Comparison of ENCODE assay signal across 8 cellular contexts in the genomic region with DNA sequence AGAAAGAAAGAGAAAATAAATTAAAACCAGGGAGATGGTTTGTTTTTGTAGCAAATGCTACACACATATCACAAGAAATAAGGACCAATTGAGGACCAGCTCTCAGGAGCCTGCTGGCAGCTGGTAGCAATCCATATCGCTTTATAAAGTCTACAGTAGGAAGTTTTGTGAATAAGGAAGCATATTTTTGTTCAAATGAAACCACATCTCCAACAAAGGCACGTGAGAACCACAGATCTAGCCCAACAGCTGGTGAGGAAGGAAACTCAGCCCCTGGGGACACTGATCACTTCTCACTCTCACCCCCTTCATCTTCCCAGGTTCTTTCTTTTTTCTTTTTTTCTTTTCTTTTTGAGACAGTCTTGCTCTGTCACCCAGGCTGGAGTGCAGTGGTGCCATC.
DNase-seq lines count a peak whose midpoint lies in the region; ATAC-seq and TF ChIP-seq lines count a peak whose summit lies in the region.
"Not testable (repeated sequence)": the region's sequence is repeated elsewhere in the genome, so short reads cannot be mapped to it uniquely, and the experiment has no call there.

No MANE protein-coding gene starts in this region.

- H3K4me1 ChIP-seq in OCI-LY1 (ENCODE audit: insufficient read depth, low read length, severe bottlenecking): not testable (repeated sequence)

- not testable (repeated sequence) for H3K9me2 ChIP-seq in OCI-LY1 (ENCODE audit: low read depth, low read length)

- not testable (repeated sequence) for H3K9ac ChIP-seq in OCI-LY1 (ENCODE audit: low read length)

- H3K4me3 Mint-ChIP-seq in effector memory CD8-positive, alpha-beta T cell; stimulated activated memory B cell treated with anti-CD40 and anti-IgM and Interleukin-4, amounts not matched to agents 10 μg/mL and 1 μg/mL and 100 μg/mL, for 72 hours: not testable (repeated sequence)
- peak overlapping the region; percentile 32 for H3K4me3 Mint-ChIP-seq in memory B cell

- peak; percentile 48 for ATAC-seq in GM18498 (IDR thresholded peaks at IDR 0.05; ENCODE audit: unreplicated experiment)
- ATAC-seq in GM19467 (IDR thresholded peaks at IDR 0.05; ENCODE audit: unreplicated experiment): peak; percentile 60
- ATAC-seq in GM21737 (IDR thresholded peaks at IDR 0.05; ENCODE audit: unreplicated experiment): peak; percentile 43
- ATAC-seq in HG02943 (IDR thresholded peaks at IDR 0.05; ENCODE audit: low read depth, unreplicated experiment): peak; percentile 50
- peak; percentile 40 for ATAC-seq in effector memory CD8-positive, alpha-beta T cell (replicated peaks)
- ATAC-seq in memory B cell (ENCODE audit: low read depth): peak; percentile 97
- ATAC-seq in stimulated activated memory B cell treated with anti-CD40 and anti-IgM and Interleukin-4, amounts not matched to agents 10 μg/mL and 1 μg/mL and 100 μg/mL, for 72 hours: peak; percentile 74

- H3K27ac Mint-ChIP-seq in effector memory CD8-positive, alpha-beta T cell; memory B cell; stimulated activated memory B cell treated with anti-CD40 and anti-IgM and Interleukin-4, amounts not matched to agents 10 μg/mL and 1 μg/mL and 100 μg/mL, for 72 hours: not testable (repeated sequence)

- not testable (repeated sequence) for H2AFZ ChIP-seq in OCI-LY1 (ENCODE audit: low read length)

- H3K9me3 Mint-ChIP-seq in effector memory CD8-positive, alpha-beta T cell; memory B cell; stimulated activated memory B cell treated with anti-CD40 and anti-IgM and Interleukin-4, amounts not matched to agents 10 μg/mL and 1 μg/mL and 100 μg/mL, for 72 hours: not testable (repeated sequence)

- not testable (repeated sequence) for H3K36me3 ChIP-seq in OCI-LY1 (ENCODE audit: insufficient read depth, low read length)

- not testable (repeated sequence) for H3K27me3 Mint-ChIP-seq in effector memory CD8-positive, alpha-beta T cell; memory B cell; stimulated activated memory B cell treated with anti-CD40 and anti-IgM and Interleukin-4, amounts not matched to agents 10 μg/mL and 1 μg/mL and 100 μg/mL, for 72 hours

- H3F3A ChIP-seq in OCI-LY1 (ENCODE audit: insufficient read depth, low read length): not testable (repeated sequence)

- H3K27me3 ChIP-seq in OCI-LY1 (ENCODE audit: insufficient read depth, low read length): not testable (repeated sequence)

- TF ChIP-seq CTCF in OCI-LY1 (IDR thresholded peaks at IDR 0.05; ENCODE audit: low read length): not testable (repeated sequence)

- H3K9me3 ChIP-seq in OCI-LY1 (ENCODE audit: low read length): not testable (repeated sequence)

- DNase-seq in effector memory CD8-positive, alpha-beta T cell: not testable (repeated sequence)
- peak in 1 of 2 donors; percentile 42 for DNase-seq in memory B cell (ENCODE audit: low spot score in 2 of 2)

- H3K4me2 ChIP-seq in OCI-LY1 (ENCODE audit: low read length): not testable (repeated sequence)

- H4K20me1 ChIP-seq in OCI-LY1 (ENCODE audit: insufficient read depth, low read length): not testable (repeated sequence)

- not testable (repeated sequence) for H3K36me3 Mint-ChIP-seq in effector memory CD8-positive, alpha-beta T cell (ENCODE audit: insufficient read depth); memory B cell; stimulated activated memory B cell treated with anti-CD40 and anti-IgM and Interleukin-4, amounts not matched to agents 10 μg/mL and 1 μg/mL and 100 μg/mL, for 72 hours

- H3K4me1 Mint-ChIP-seq in effector memory CD8-positive, alpha-beta T cell (ENCODE audit: low read depth in 2 of 2); memory B cell; stimulated activated memory B cell treated with anti-CD40 and anti-IgM and Interleukin-4, amounts not matched to agents 10 μg/mL and 1 μg/mL and 100 μg/mL, for 72 hours: not testable (repeated sequence)

- peak overlapping the region; percentile 75 for H3K27ac ChIP-seq in OCI-LY1 (ENCODE audit: low read depth, low read length, poor library complexity, severe bottlenecking)

- H3K79me2 ChIP-seq in OCI-LY1 (ENCODE audit: insufficient read depth, low read length): not testable (repeated sequence)

- H3K4me3 ChIP-seq in OCI-LY1 (ENCODE audit: low read depth, low read length, poor library complexity, severe bottlenecking): not testable (repeated sequence)

Comparison
In these comparisons a context has a peak if more than half of its experiments do, and no peak if none do; other contexts are left out.
1. ATAC-seq: peak in every context shown above with its lines; median percentile 97 in memory B cell; 74 in stimulated activated memory B cell treated with anti-CD40 and anti-IgM and Interleukin-4, amounts not matched to agents 10 μg/mL and 1 μg/mL and 100 μg/mL, for 72 hours; 60 in GM19467; 50 in HG02943; 48 in GM18498; 43 in GM21737; 40 in effector memory CD8-positive, alpha-beta T cell.